Comparison of ENCODE assay signal across 25 cellular contexts in the genomic region with DNA sequence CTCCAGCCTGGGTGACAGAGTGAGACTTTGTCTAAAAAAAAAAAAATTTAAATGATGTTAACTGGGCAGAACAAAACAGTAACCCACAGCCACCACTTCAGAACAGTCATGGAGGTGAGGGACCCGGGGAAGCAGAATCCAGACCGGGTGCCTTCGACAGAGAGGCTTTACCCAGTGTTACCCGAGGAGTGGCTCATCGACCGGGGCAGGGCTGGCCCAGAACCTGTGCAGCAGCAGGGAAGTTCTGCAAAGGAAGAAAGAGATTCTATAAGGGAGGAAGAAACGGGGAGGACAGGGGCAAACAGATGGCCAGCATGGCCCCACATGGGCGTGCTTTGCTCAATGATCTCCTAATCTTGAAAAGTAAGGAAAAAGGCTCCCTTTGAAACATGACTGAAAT. TPM values are rescaled to one million over a fixed set of nuclear protein-coding genes. Genes with fewer than 3 reads are reported as not detected.
DNase-seq lines count a peak whose midpoint lies in the region; ATAC-seq, FAIRE-seq and TF ChIP-seq lines count a peak whose summit lies in the region.
"Had no signal": no experiment of that assay in that cellular context is flagged by ENCODE, and none has a peak within 500 bp of the region (broad histone marks: within the 10 kb centered on the region; RNA-seq: fewer than 3 reads in every experiment).

No MANE protein-coding gene starts in this region.

- no peak overlapping the region for H2AFZ ChIP-seq in neuronal stem cell (ENCODE audit: low read length)

- H2BK15ac ChIP-seq in neuronal stem cell (ENCODE audit: low read length) = no peak overlapping the region

- H2BK120ac ChIP-seq in neuronal stem cell (ENCODE audit: low read depth, low read length) = no peak overlapping the region

- H3K36me3 Mint-ChIP-seq in activated naive CD4-positive, alpha-beta T cell treated with anti-CD3 and anti-CD28 coated beads for 36 hours (ENCODE audit: low read depth) = peaks cover 1% of the 10 kb centered on the region
- H3K36me3 Mint-ChIP-seq: CD8-positive, alpha-beta T cell had no signal

- H3K4me3 Mint-ChIP-seq in activated naive CD4-positive, alpha-beta T cell treated with anti-CD3 and anti-CD28 coated beads for 36 hours = no peak overlapping the region
- H3K4me3 Mint-ChIP-seq: B cell; CD4-positive, alpha-beta T cell; CD8-positive, alpha-beta T cell had no signal

- H3K4ac ChIP-seq in neuronal stem cell (ENCODE audit: low read length) = no peak overlapping the region

- H3K27me3 ChIP-seq in neuronal stem cell (ENCODE audit: control insufficient read depth in 3 of 3, insufficient read depth in 3 of 3, low read depth in 1 of 3, low read length in 3 of 3) (peaks cover 0 to 3% (median 0%) of the 10 kb centered on the region in 3 experiments), spleen (replicated peaks in 1 of 7) (peaks cover 0 to 50% (median 0%) of the 10 kb centered on the region in 7 donors), ascending aorta (no peaks in the 10 kb centered on the region)
- H3K27me3 ChIP-seq: BLaER1 treated with 17β-estradiol and CSF1 and Interleukin-3, amounts not matched to agents 10 nM and 100 nM had no signal

- WGBS in neuronal stem cell (ENCODE audit: extremely low coverage in 2 of 2, insufficient read length in 2 of 2, insufficient replicate concordance in 1 of 2), 2 donors = no CpG with 5 or more reads among the region's 8 CpGs
- WGBS in spleen, 5 donors = 87 to 92% (median 88%) methylated on average over 8 of the region's 8 CpGs

- no peak overlapping the region for H2BK12ac ChIP-seq in neuronal stem cell (ENCODE audit: low read length)

- DNase-seq in kidney = peak; percentile 31
- DNase-seq in neuronal stem cell (ENCODE audit: low spot score) = no peak
- DNase-seq in sciatic nerve (ENCODE audit: low spot score) = peak; percentile 7
- DNase-seq in spleen = peak; percentile 37
- no peak for DNase-seq in ascending aorta (ENCODE audit: low spot score in 2 of 2)
- DNase-seq in activated CD4-positive, CD25-positive, alpha-beta regulatory T cell (lab: John Stamatoyannopoulos, UW) = no peak
- no peak for DNase-seq in activated naive CD4-positive, alpha-beta T cell treated with Interleukin-2 at 50 U/mL for 16 hours
- no peak for DNase-seq in activated naive CD4-positive, alpha-beta T cell treated with anti-CD3 and anti-CD28 coated beads for 36 hours
- DNase-seq: AML-193; Calu3; CD4-positive, alpha-beta T cell; CD8-positive, alpha-beta T cell; DMS79 treated with DMSO at 0.1 percent for 48 hours; GF-D8 had no signal

- TF ChIP-seq CTCF in kidney (IDR thresholded peaks at IDR 0.05; ENCODE audit: borderline replicate concordance, extremely low read depth, insufficient read depth) (no peak), spleen (IDR thresholded peaks at IDR 0.05 in 8 of 11, conservative IDR thresholded peaks at IDR 0.05 in 3 of 11) (no peak), ascending aorta (IDR thresholded peaks at IDR 0.05) (no peak)

- no peak overlapping the region for H2AK5ac ChIP-seq in neuronal stem cell (ENCODE audit: low read depth, low read length)

- intact Hi-C loops in kidney (cut with DNase I) = no loop called here
- intact Hi-C loops in sciatic nerve (cut with DNase I) = no loop called here
- intact Hi-C loops in spleen (cut with DNase I; ENCODE audit: low total_unique reads) = no loop called here
- intact Hi-C loops in ascending aorta (cut with DNase I) = no loop called here
- intact Hi-C loops in activated naive CD4-positive, alpha-beta T cell treated with anti-CD3 and anti-CD28 coated beads for 36 hours (cut with micrococcal nuclease) = no loop called here

- H3K9me3 Mint-ChIP-seq in activated naive CD4-positive, alpha-beta T cell treated with anti-CD3 and anti-CD28 coated beads for 36 hours = peaks cover 14% of the 10 kb centered on the region
- H3K9me3 Mint-ChIP-seq: CD4-positive, alpha-beta T cell had no signal

- H3K27ac ChIP-seq in kidney (ENCODE audit: low read depth in 2 of 2, low read length in 2 of 2) (no peak overlapping the region), neuronal stem cell (replicated peaks; ENCODE audit: low read length) (no peak overlapping the region), spleen (no peak overlapping the region), ascending aorta (no peak overlapping the region)
- H3K27ac ChIP-seq: 22Rv1; A549; BLaER1 treated with 17β-estradiol and CSF1 and Interleukin-3, amounts not matched to agents 10 nM and 100 nM; C4-2B had no signal

- H3K4me3 ChIP-seq in kidney (ENCODE audit: low read length in 2 of 2) = no peak overlapping the region
- no peak overlapping the region for H3K4me3 ChIP-seq in neuronal stem cell (ENCODE audit: low read length in 2 of 2)
- H3K4me3 ChIP-seq in spleen = no peak overlapping the region
- H3K4me3 ChIP-seq in ascending aorta = no peak overlapping the region
- H3K4me3 ChIP-seq: A549; BLaER1 treated with 17β-estradiol and CSF1 and Interleukin-3, amounts not matched to agents 10 nM and 100 nM; GM12878 had no signal

- CTCF ChIA-PET in activated naive CD4-positive, alpha-beta T cell treated with anti-CD3 and anti-CD28 coated beads for 36 hours (lab: Charles Lee) = no interaction called here

- H3K36me3 ChIP-seq in kidney (ENCODE audit: control insufficient read depth in 1 of 2, insufficient read depth in 2 of 2, low read length in 2 of 2) = no peaks in the 10 kb centered on the region
- no peaks in the 10 kb centered on the region for H3K36me3 ChIP-seq in neuronal stem cell (replicated peaks in 1 of 2; ENCODE audit: control insufficient read depth in 2 of 2, insufficient read depth in 2 of 2, low read length in 2 of 2)
- H3K36me3 ChIP-seq in spleen = no peaks in the 10 kb centered on the region
- H3K36me3 ChIP-seq in ascending aorta = no peaks in the 10 kb centered on the region

- H3K27ac Mint-ChIP-seq in activated naive CD4-positive, alpha-beta T cell treated with anti-CD3 and anti-CD28 coated beads for 36 hours = no peak overlapping the region
- H3K27ac Mint-ChIP-seq: B cell; CD4-positive, alpha-beta T cell; CD8-positive, alpha-beta T cell had no signal

- FAIRE-seq in kidney (lab: Jason Lieb, UNC) = no peak
- FAIRE-seq: A549, D721Med, G401.6, GM12878, GM12892, GM19239 had no signal

- no peak for ATAC-seq in sciatic nerve
- ATAC-seq: A549; CD8-positive, alpha-beta T cell; GM12878 had no signal

- no peaks in the 10 kb centered on the region for H3K4me1 Mint-ChIP-seq in activated naive CD4-positive, alpha-beta T cell treated with anti-CD3 and anti-CD28 coated beads for 36 hours (ENCODE audit: low read depth)
- H3K4me1 Mint-ChIP-seq: B cell had no signal

- H3K9me3 ChIP-seq in kidney (ENCODE audit: control insufficient read depth in 1 of 2, low read length in 2 of 2) (peaks cover 0 to 13% of the 10 kb centered on the region in 2 donors), neuronal stem cell (replicated peaks in 1 of 2; ENCODE audit: control insufficient read depth in 2 of 2, insufficient read depth in 1 of 2, low read depth in 1 of 2, low read length in 2 of 2) (peaks cover 7% of the 10 kb centered on the region in 2 donors), spleen (peaks cover 0 to 47% (median 27%) of the 10 kb centered on the region in 8 donors), ascending aorta (no peaks in the 10 kb centered on the region)

- H4K8ac ChIP-seq in neuronal stem cell (ENCODE audit: low read depth, low read length) = no peak overlapping the region

- H3K9ac ChIP-seq in kidney (ENCODE audit: low read length in 2 of 2) (no peak overlapping the region), neuronal stem cell (ENCODE audit: low read depth, low read length, poor library complexity) (no peak overlapping the region)
- H3K9ac ChIP-seq: BLaER1 treated with 17β-estradiol and CSF1 and Interleukin-3, amounts not matched to agents 10 nM and 100 nM had no signal

- no peaks in the 10 kb centered on the region for H3K79me1 ChIP-seq in neuronal stem cell (ENCODE audit: low read depth, low read length)

- H3K4me1 ChIP-seq in kidney (ENCODE audit: control insufficient read depth in 1 of 2, insufficient read depth in 1 of 2, low read depth in 1 of 2, low read length in 2 of 2) = no peaks in the 10 kb centered on the region
- no peaks in the 10 kb centered on the region for H3K4me1 ChIP-seq in neuronal stem cell (ENCODE audit: control insufficient read depth in 2 of 2, insufficient read depth in 1 of 2, low read depth in 1 of 2, low read length in 2 of 2)
- no peaks in the 10 kb centered on the region for H3K4me1 ChIP-seq in spleen
- H3K4me1 ChIP-seq in ascending aorta = no peaks in the 10 kb centered on the region
- H3K4me1 ChIP-seq: A549, Caco-2 had no signal

- no peak for TF ChIP-seq POLR2A in spleen (IDR thresholded peaks at IDR 0.05)

- no peak overlapping the region for H4K91ac ChIP-seq in neuronal stem cell (ENCODE audit: low read depth, low read length, poor library complexity)

- peaks cover 28% of the 10 kb centered on the region for H3K27me3 Mint-ChIP-seq in activated naive CD4-positive, alpha-beta T cell treated with anti-CD3 and anti-CD28 coated beads for 36 hours (ENCODE audit: low read depth)

- no peak overlapping the region for H3K4me2 ChIP-seq in neuronal stem cell (ENCODE audit: insufficient read depth, low read length, poor library complexity, severe bottlenecking)
- H3K4me2 ChIP-seq: A549; BLaER1 treated with 17β-estradiol and CSF1 and Interleukin-3, amounts not matched to agents 10 nM and 100 nM had no signal

- peak overlapping the region; percentile 41 for H3K18ac ChIP-seq in neuronal stem cell (ENCODE audit: low read length)

- no peak overlapping the region for H3K23ac ChIP-seq in neuronal stem cell (ENCODE audit: low read depth, low read length, poor library complexity)

- H2BK5ac ChIP-seq in neuronal stem cell (ENCODE audit: low read length) = no peak overlapping the region

- no peak overlapping the region for H3K14ac ChIP-seq in neuronal stem cell (ENCODE audit: low read length)

RNA-seq across cellular contexts. Expression of a gene that starts 26.0 kb away (rescaled TPM):
- 58.5 TPM for total RNA-seq in kidney
- 20.9 TPM for polyA plus RNA-seq in kidney (ENCODE audit: insufficient read depth, low read depth, low replicate concordance)
- polyA plus RNA-seq in neuronal stem cell (2013, experiment 1 of 2) = 24.4 TPM
- polyA plus RNA-seq in neuronal stem cell (2013, experiment 2 of 2) = 25.6 TPM
- 55.5 TPM for total RNA-seq in sciatic nerve
- 10 to 100 TPM; 47.2 to 81.6 (median 69.1) TPM for total RNA-seq in spleen
- 10 to 100 TPM in 2 of 3 donors, 1 to 10 TPM in 1; 9.7 to 17.5 (median 10.6) TPM for polyA plus RNA-seq in spleen
- total RNA-seq in ascending aorta = 31.7 TPM
- 10 to 100 TPM; 52.9 to 55.7 TPM for total RNA-seq in activated naive CD4-positive, alpha-beta T cell treated with anti-CD3 and anti-CD28 coated beads for 36 hours

Comparison
In these comparisons a context has a peak if more than half of its experiments do, and no peak if none do; other contexts are left out.
1. DNase-seq: peak in kidney (single experiment), sciatic nerve (single experiment) and spleen (single experiment); none in neuronal stem cell (single experiment), ascending aorta (0 of 2), activated CD4-positive, CD25-positive, alpha-beta regulatory T cell (0 of 4), activated naive CD4-positive, alpha-beta T cell treated with Interleukin-2 at 50 U/mL for 16 hours (single experiment) and activated naive CD4-positive, alpha-beta T cell treated with anti-CD3 and anti-CD28 coated beads for 36 hours (single experiment).